8 cellular contexts compared by ENCODE assay signal in genomic region chr2:131672471-131673399, GRCh38.
A peak's percentile ranks its signal among the peaks of the same experiment; 100 is the strongest.
DNase-seq lines count a peak whose midpoint lies in the region; ATAC-seq lines count a peak whose summit lies in the region.
"Not testable (repeated sequence)": the region's sequence is repeated elsewhere in the genome, so short reads cannot be mapped to it uniquely, and the experiment has no call there.

No MANE protein-coding gene starts in this region.

- H3K27ac Mint-ChIP-seq in CD4-positive, CD25-positive, alpha-beta regulatory T cell; dendritic cell treated with granulocyte-macrophage colony-stimulating factor and Interleukin-4, amounts not matched to agents 40 ng/mL and 50 ng/mL, for 4 days: not testable (repeated sequence)

- intact Hi-C loops in dendritic cell treated with granulocyte-macrophage colony-stimulating factor and Interleukin-4, amounts not matched to agents 40 ng/mL and 50 ng/mL, for 4 days (cut with micrococcal nuclease) = loop anchor here (2.0 to 10.0 kb wide), 3 partner anchors 132 to 520 kb away; no protein-coding TSS in a partner anchor

- peaks cover 50% of the 10 kb centered on the region for H3K27me3 Mint-ChIP-seq in CD4-positive, CD25-positive, alpha-beta regulatory T cell
- peaks cover 51% of the 10 kb centered on the region for H3K27me3 Mint-ChIP-seq in dendritic cell treated with granulocyte-macrophage colony-stimulating factor and Interleukin-4, amounts not matched to agents 40 ng/mL and 50 ng/mL, for 4 days

- peaks cover 19% of the 10 kb centered on the region for H3K4me1 ChIP-seq in CD4-positive, CD25-positive, alpha-beta regulatory T cell (ENCODE audit: control insufficient read depth, insufficient read depth, low read length, poor library complexity, severe bottlenecking)

- peaks cover 0 to 15% (median 3%) of the 10 kb centered on the region in 4 donors for H3K4me1 Mint-ChIP-seq in CD4-positive, CD25-positive, alpha-beta regulatory T cell
- H3K4me1 Mint-ChIP-seq in dendritic cell treated with granulocyte-macrophage colony-stimulating factor and Interleukin-4, amounts not matched to agents 40 ng/mL and 50 ng/mL, for 4 days (ENCODE audit: low read depth) = peaks cover 57% of the 10 kb centered on the region

- ATAC-seq in CD4-positive, CD25-positive, alpha-beta regulatory T cell (ENCODE audit: low read depth in 2 of 2) = peak; percentile 86 to 89
- peak; percentile 89 for ATAC-seq in GM19452 (IDR thresholded peaks at IDR 0.05; ENCODE audit: unreplicated experiment)
- ATAC-seq in HG03354 (IDR thresholded peaks at IDR 0.05; ENCODE audit: poor library complexity, severe bottlenecking, unreplicated experiment) = peak; percentile 91

- not testable (repeated sequence) for H3K27ac ChIP-seq in CD4-positive, CD25-positive, alpha-beta regulatory T cell (ENCODE audit: insufficient read depth, low read length, poor library complexity, severe bottlenecking)

- H3K36me3 ChIP-seq in CD4-positive, CD25-positive, alpha-beta regulatory T cell (ENCODE audit: control insufficient read depth, insufficient read depth, low read length) = not testable (repeated sequence)

- H3K9me3 ChIP-seq in CD4-positive, CD25-positive, alpha-beta regulatory T cell (ENCODE audit: control insufficient read depth in 2 of 2, low read length in 2 of 2) = not testable (repeated sequence)

- not testable (repeated sequence) for H3K36me3 Mint-ChIP-seq in CD4-positive, CD25-positive, alpha-beta regulatory T cell; dendritic cell treated with granulocyte-macrophage colony-stimulating factor and Interleukin-4, amounts not matched to agents 40 ng/mL and 50 ng/mL, for 4 days (ENCODE audit: low read depth)

- peaks cover 14% of the 10 kb centered on the region for H3K27me3 ChIP-seq in CD4-positive, CD25-positive, alpha-beta regulatory T cell (ENCODE audit: control insufficient read depth, insufficient read depth, low read length)

- H3K9me3 Mint-ChIP-seq in CD4-positive, CD25-positive, alpha-beta regulatory T cell; dendritic cell treated with granulocyte-macrophage colony-stimulating factor and Interleukin-4, amounts not matched to agents 40 ng/mL and 50 ng/mL, for 4 days: not testable (repeated sequence)

- peak overlapping the region in 3 of 4 donors; percentile 39 to 70 (median 58) for H3K4me3 Mint-ChIP-seq in CD4-positive, CD25-positive, alpha-beta regulatory T cell
- peak overlapping the region; percentile 17 for H3K4me3 Mint-ChIP-seq in dendritic cell treated with granulocyte-macrophage colony-stimulating factor and Interleukin-4, amounts not matched to agents 40 ng/mL and 50 ng/mL, for 4 days

- H3K4me3 ChIP-seq in CD4-positive, CD25-positive, alpha-beta regulatory T cell (ENCODE audit: low read depth, low read length) = not testable (repeated sequence)

- DNase-seq in CD4-positive, CD25-positive, alpha-beta regulatory T cell = peak; percentile 23 to 56 (median 44)
- DNase-seq in NCI-H226 (peak; percentile 31), left kidney (ENCODE audit: low read depth, low spot score) (peak; percentile 86)
- peak; percentile 69 for DNase-seq in activated CD4-positive, alpha-beta T cell treated with anti-CD3 and anti-CD28 coated beads for 48 hours
- peak; percentile 52 for DNase-seq in stimulated activated CD4-positive, alpha-beta T cell treated with anti-CD3 and anti-CD28 coated beads, Interleukin-1b, Interleukin-23, amount 100 ng/mL, for 48 hours

Comparison
In these comparisons a context has a peak if more than half of its experiments do, and no peak if none do; other contexts are left out.
1. DNase-seq: peak in every context shown above with its lines; median percentile 86 in left kidney; 69 in activated CD4-positive, alpha-beta T cell treated with anti-CD3 and anti-CD28 coated beads for 48 hours; 52 in stimulated activated CD4-positive, alpha-beta T cell treated with anti-CD3 and anti-CD28 coated beads, Interleukin-1b, Interleukin-23, amount 100 ng/mL, for 48 hours; 44 in CD4-positive, CD25-positive, alpha-beta regulatory T cell; 31 in NCI-H226.